In genomic region chr13:114155923-114156883, GRCh38 we compare ENCODE assay signal across 1 cellular context.
TF ChIP-seq lines count a peak whose summit lies in the region.

No MANE protein-coding gene starts in this region.

TF ChIP-seq in IMR-90, 13 proteins besides CTCF, POLR2A, EP300 and RAD21:
- no peak for TF ChIP-seq BHLHE40 (IDR thresholded peaks at IDR 0.05; ENCODE audit: low read depth, low read length)
- no peak for TF ChIP-seq ELK1 (IDR thresholded peaks at IDR 0.05; ENCODE audit: borderline replicate concordance, low read depth, low read length)
- no peak for TF ChIP-seq NFE2L2 (IDR thresholded peaks at IDR 0.05; ENCODE audit: low read depth, low read length)
- TF ChIP-seq MAFK (IDR thresholded peaks at IDR 0.05; ENCODE audit: low read depth, low read length), result no peak
- TF ChIP-seq RCOR1 (IDR thresholded peaks at IDR 0.05; ENCODE audit: insufficient replicate concordance, low read length), result no peak
- TF ChIP-seq MXI1 (IDR thresholded peaks at IDR 0.05; ENCODE audit: borderline replicate concordance, low read depth, low read length), result no peak
- no peak for TF ChIP-seq CEBPB (IDR thresholded peaks at IDR 0.05; ENCODE audit: low read depth, low read length)
- no peak for TF ChIP-seq FOS (IDR thresholded peaks at IDR 0.05; ENCODE audit: low read depth, low read length)
- no peak for TF ChIP-seq MAZ (IDR thresholded peaks at IDR 0.05; ENCODE audit: borderline replicate concordance, low read depth, low read length)
- TF ChIP-seq USF2 (IDR thresholded peaks at IDR 0.05; ENCODE audit: low read depth, low read length), result no peak
- no peak for TF ChIP-seq SMC3 (IDR thresholded peaks at IDR 0.05; ENCODE audit: low read depth, low read length)
- no peak for TF ChIP-seq RFX5 (IDR thresholded peaks at IDR 0.05; ENCODE audit: low read depth, low read length)
- TF ChIP-seq CHD1 (IDR thresholded peaks at IDR 0.05; ENCODE audit: low read depth, low read length), result no peak
